Comparison of ENCODE assay signal across 27 cellular contexts in the genomic region with DNA sequence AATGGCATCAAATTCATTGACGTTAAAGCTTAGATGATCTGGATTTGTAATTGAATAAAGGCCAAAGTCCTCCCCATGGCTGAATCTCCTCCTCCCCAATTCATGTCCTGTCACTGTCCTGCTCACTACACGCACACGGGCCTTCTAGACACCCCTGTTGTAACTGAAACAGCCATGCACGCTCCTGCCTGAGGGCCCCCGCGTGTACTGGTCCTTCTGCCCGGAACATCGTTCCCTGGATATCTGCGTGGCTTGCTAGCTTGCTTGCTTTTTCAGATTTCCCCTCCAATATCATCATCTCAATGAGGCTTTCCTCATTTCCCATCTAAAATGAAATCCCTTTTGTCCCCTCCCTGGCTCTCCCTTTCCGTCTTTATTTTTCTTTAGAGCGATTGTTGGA. TPM values are rescaled to one million over a fixed set of nuclear protein-coding genes. Genes with fewer than 3 reads are reported as not detected.
DNase-seq lines count a peak whose midpoint lies in the region; ATAC-seq, FAIRE-seq and TF ChIP-seq lines count a peak whose summit lies in the region.
"Had no signal": no experiment of that assay in that cellular context is flagged by ENCODE, and none has a peak within 500 bp of the region (broad histone marks: within the 10 kb centered on the region; RNA-seq: fewer than 3 reads in every experiment).

No MANE protein-coding gene starts in this region.

- in situ Hi-C loops in brain microvascular endothelial cell (cut with HindIII; ENCODE audit: low pct_ligation_motif_present, low sequenced_read_pairs) (no loop called here), transverse colon (cut with MboI; ENCODE audit: low pct_ligation_motif_present in 1 of 4, low pct_unique_long_range_greater_than_20kb in 1 of 4, low sequenced_read_pairs in 3 of 4) (no loop called here)

- H3K27ac Mint-ChIP-seq in neural progenitor cell: no peak overlapping the region
- H3K27ac Mint-ChIP-seq: IgD-negative memory B cell had no signal

- WGBS in small intestine, 3 donors: 75 to 83% (median 81%) methylated on average over 11 of the region's 11 CpGs
- WGBS in transverse colon (ENCODE audit: low coverage in 1 of 2), 2 donors: 79% methylated on average over 11 of the region's 11 CpGs

- DNase-seq in left ventricle myocardium inferior (no peak), cardiac septum (ENCODE audit: low spot score) (no peak), brain microvascular endothelial cell (no peak), neural progenitor cell (ENCODE audit: low spot score) (no peak), small intestine (no peak), iPS-NIHi7 (ENCODE audit: extremely low spot score) (no peak), transverse colon (no peak)
- DNase-seq: ACHN; Caco-2; CD4-positive, alpha-beta memory T cell; DND-41; GOT3; NCI-H1417; NCI-H1694 treated with DMSO at 0.1 percent for 48 hours; NCI-H2081 treated with DMSO at 0.1 percent for 48 hours; NCI-H2171 treated with DMSO at 0.1 percent for 48 hours; NCI-H526 treated with DMSO at 0.1 percent for 48 hours; RPMI8226; SHP77 treated with DMSO at 0.1 percent for 48 hours had no signal

- H3K79me2 ChIP-seq in neural progenitor cell (ENCODE audit: low read depth): peaks cover 12% of the 10 kb centered on the region

- H3K27me3 Mint-ChIP-seq in neural progenitor cell (ENCODE audit: insufficient read depth, low read depth): no peaks in the 10 kb centered on the region

- peaks cover 59% of the 10 kb centered on the region for H3K4me1 Mint-ChIP-seq in neural progenitor cell
- H3K4me1 Mint-ChIP-seq: CD4-positive, alpha-beta memory T cell had no signal

- no peak for FAIRE-seq in small intestine (lab: Jason Lieb, UNC)
- FAIRE-seq: GM12891, GM18507 had no signal

- H3K4me2 ChIP-seq in neural progenitor cell: peak overlapping the region; percentile 40
- H3K4me2 ChIP-seq: BLaER1 treated with 17β-estradiol and CSF1 and Interleukin-3, amounts not matched to agents 10 nM and 100 nM had no signal

- peaks cover 35% of the 10 kb centered on the region for H4K20me1 ChIP-seq in neural progenitor cell (ENCODE audit: low read depth)

- no peak overlapping the region for H2AFZ ChIP-seq in neural progenitor cell (replicated peaks)

- intact Hi-C loops in left ventricle myocardium inferior (cut with micrococcal nuclease) (loop anchor here (10.0 kb wide), 1 partner anchor 165 kb away; no protein-coding TSS in a partner anchor), cardiac septum (cut with DNase I) (no loop called here), transverse colon (cut with DNase I; ENCODE audit: low total_unique reads) (no loop called here)

- no peak for ATAC-seq in HG03378 (IDR thresholded peaks at IDR 0.05; ENCODE audit: unreplicated experiment)
- ATAC-seq: PC-3, SK-N-SH treated with all-trans-retinoic acid at 6 μM for 48 hours had no signal

- no peak for TF ChIP-seq POLR2A in transverse colon (IDR thresholded peaks at IDR 0.05)

- no peak for TF ChIP-seq EP300 in transverse colon (IDR thresholded peaks at IDR 0.05; ENCODE audit: low read depth)

- H3K4me3 ChIP-seq in left ventricle myocardium inferior (no peak overlapping the region), brain microvascular endothelial cell (ENCODE audit: low read depth, low read length) (no peak overlapping the region), neural progenitor cell (no peak overlapping the region), small intestine (ENCODE audit: low read depth in 1 of 2, low read length in 2 of 2) (no peak overlapping the region), transverse colon (no peak overlapping the region)
- H3K4me3 ChIP-seq: BLaER1 treated with 17β-estradiol and CSF1 and Interleukin-3, amounts not matched to agents 10 nM and 100 nM had no signal

- H3K4me1 ChIP-seq in left ventricle myocardium inferior (peaks cover 38% of the 10 kb centered on the region), neural progenitor cell (peaks cover 37% of the 10 kb centered on the region), small intestine (ENCODE audit: control insufficient read depth in 2 of 2, insufficient read depth in 1 of 2, low read depth in 1 of 2, low read length in 1 of 2) (no peaks in the 10 kb centered on the region), transverse colon (no peaks in the 10 kb centered on the region)
- H3K4me1 ChIP-seq: Caco-2 had no signal

- no peaks in the 10 kb centered on the region for H3K9me3 ChIP-seq in left ventricle myocardium inferior (replicated peaks)
- no peaks in the 10 kb centered on the region for H3K9me3 ChIP-seq in neural progenitor cell (ENCODE audit: low read depth)
- H3K9me3 ChIP-seq in small intestine (ENCODE audit: control insufficient read depth, low read depth): peaks cover 1% of the 10 kb centered on the region
- H3K9me3 ChIP-seq in transverse colon: no peaks in the 10 kb centered on the region
- H3K9me3 ChIP-seq: BLaER1 treated with 17β-estradiol and CSF1 and Interleukin-3, amounts not matched to agents 10 nM and 100 nM had no signal

- H3K36me3 ChIP-seq in left ventricle myocardium inferior (no peaks in the 10 kb centered on the region), brain microvascular endothelial cell (replicated peaks) (no peaks in the 10 kb centered on the region), neural progenitor cell (no peaks in the 10 kb centered on the region), small intestine (ENCODE audit: control insufficient read depth in 2 of 2, insufficient read depth in 2 of 2, low read length in 2 of 2) (no peaks in the 10 kb centered on the region), transverse colon (no peaks in the 10 kb centered on the region)
- H3K36me3 ChIP-seq: BLaER1 treated with 17β-estradiol and CSF1 and Interleukin-3, amounts not matched to agents 10 nM and 100 nM had no signal

- no peak overlapping the region for H3K9ac ChIP-seq in neural progenitor cell
- H3K9ac ChIP-seq: BLaER1 treated with 17β-estradiol and CSF1 and Interleukin-3, amounts not matched to agents 10 nM and 100 nM had no signal

- peaks cover 12% of the 10 kb centered on the region for H3F3A ChIP-seq in neural progenitor cell (ENCODE audit: low read depth)

- H3K27me3 ChIP-seq in left ventricle myocardium inferior (ENCODE audit: low read depth): peaks cover 6% of the 10 kb centered on the region
- no peaks in the 10 kb centered on the region for H3K27me3 ChIP-seq in brain microvascular endothelial cell (replicated peaks)
- no peaks in the 10 kb centered on the region for H3K27me3 ChIP-seq in neural progenitor cell
- peaks cover 0 to 5% of the 10 kb centered on the region in 2 donors for H3K27me3 ChIP-seq in small intestine (ENCODE audit: control insufficient read depth in 2 of 2, insufficient read depth in 2 of 2, low read length in 2 of 2)
- H3K27me3 ChIP-seq in transverse colon: no peaks in the 10 kb centered on the region
- H3K27me3 ChIP-seq: BLaER1 treated with 17β-estradiol and CSF1 and Interleukin-3, amounts not matched to agents 10 nM and 100 nM had no signal

- H3K4me3 Mint-ChIP-seq in neural progenitor cell: no peak overlapping the region
- H3K4me3 Mint-ChIP-seq: CD4-positive, alpha-beta memory T cell; IgD-negative memory B cell had no signal

- peak overlapping the region; percentile 19 for H3K27ac ChIP-seq in left ventricle myocardium inferior (replicated peaks)
- H3K27ac ChIP-seq in brain microvascular endothelial cell: peak overlapping the region; percentile 1
- H3K27ac ChIP-seq in neural progenitor cell: peak overlapping the region; percentile 26
- no peak overlapping the region for H3K27ac ChIP-seq in small intestine (ENCODE audit: low read depth in 1 of 2, low read length in 1 of 2)
- no peak overlapping the region for H3K27ac ChIP-seq in transverse colon
- H3K27ac ChIP-seq: 22Rv1; BLaER1 treated with 17β-estradiol and CSF1 and Interleukin-3, amounts not matched to agents 10 nM and 100 nM had no signal

- H3K9me3 Mint-ChIP-seq in neural progenitor cell: no peaks in the 10 kb centered on the region

- TF ChIP-seq CTCF in left ventricle myocardium inferior (IDR thresholded peaks at IDR 0.05; ENCODE audit: borderline replicate concordance): no peak
- TF ChIP-seq CTCF in brain microvascular endothelial cell (IDR thresholded peaks at IDR 0.05; ENCODE audit: low read depth, low read length, missing control alignments): no peak
- no peak for TF ChIP-seq CTCF in neural progenitor cell (IDR thresholded peaks at IDR 0.05)
- TF ChIP-seq CTCF in transverse colon (IDR thresholded peaks at IDR 0.05): no peak

- peaks cover 15% of the 10 kb centered on the region for H3K36me3 Mint-ChIP-seq in neural progenitor cell
- H3K36me3 Mint-ChIP-seq: CD4-positive, alpha-beta memory T cell; IgD-negative memory B cell had no signal

RNA-seq across cellular contexts. Expression of a gene that starts 15.3 kb away (rescaled TPM):
- total RNA-seq in left ventricle myocardium inferior (6.2 TPM), cardiac septum (7.1 TPM), neural progenitor cell (ENCODE audit: low replicate concordance) (4.3 and 7.2 TPM in 2 replicates), transverse colon (1 to 10 TPM in 1 of 4 donors, under 1 TPM in 2, not detected in 1; 0.27 to 4.8 (median 0.75) TPM)
- 1 to 10 TPM in 2 of 3 donors, not detected in 1; 1.1 to 1.2 TPM for polyA plus RNA-seq in small intestine
- total RNA-seq: Caco-2; CD4-positive, alpha-beta memory T cell; PC-3 had no signal
- polyA plus RNA-seq: CD4-positive, alpha-beta memory T cell; IgD-negative memory B cell had no signal

Comparison
In these comparisons a context has a peak if more than half of its experiments do, and no peak if none do; other contexts are left out.
1. H3K27ac ChIP-seq: peak in left ventricle myocardium inferior (single experiment), brain microvascular endothelial cell (single experiment) and neural progenitor cell (single experiment); none in small intestine (0 of 2) and transverse colon (0 of 4).